Comparison of ENCODE assay signal across 1 cellular context in genomic region chr2:24110660-24111303, GRCh38.
TF ChIP-seq lines count a peak whose summit lies in the region.

No MANE protein-coding gene starts in this region.

TF ChIP-seq in GM23338, 12 proteins besides CTCF, POLR2A, EP300 and RAD21 (continued from another document):
- TF ChIP-seq, protein P1, sequence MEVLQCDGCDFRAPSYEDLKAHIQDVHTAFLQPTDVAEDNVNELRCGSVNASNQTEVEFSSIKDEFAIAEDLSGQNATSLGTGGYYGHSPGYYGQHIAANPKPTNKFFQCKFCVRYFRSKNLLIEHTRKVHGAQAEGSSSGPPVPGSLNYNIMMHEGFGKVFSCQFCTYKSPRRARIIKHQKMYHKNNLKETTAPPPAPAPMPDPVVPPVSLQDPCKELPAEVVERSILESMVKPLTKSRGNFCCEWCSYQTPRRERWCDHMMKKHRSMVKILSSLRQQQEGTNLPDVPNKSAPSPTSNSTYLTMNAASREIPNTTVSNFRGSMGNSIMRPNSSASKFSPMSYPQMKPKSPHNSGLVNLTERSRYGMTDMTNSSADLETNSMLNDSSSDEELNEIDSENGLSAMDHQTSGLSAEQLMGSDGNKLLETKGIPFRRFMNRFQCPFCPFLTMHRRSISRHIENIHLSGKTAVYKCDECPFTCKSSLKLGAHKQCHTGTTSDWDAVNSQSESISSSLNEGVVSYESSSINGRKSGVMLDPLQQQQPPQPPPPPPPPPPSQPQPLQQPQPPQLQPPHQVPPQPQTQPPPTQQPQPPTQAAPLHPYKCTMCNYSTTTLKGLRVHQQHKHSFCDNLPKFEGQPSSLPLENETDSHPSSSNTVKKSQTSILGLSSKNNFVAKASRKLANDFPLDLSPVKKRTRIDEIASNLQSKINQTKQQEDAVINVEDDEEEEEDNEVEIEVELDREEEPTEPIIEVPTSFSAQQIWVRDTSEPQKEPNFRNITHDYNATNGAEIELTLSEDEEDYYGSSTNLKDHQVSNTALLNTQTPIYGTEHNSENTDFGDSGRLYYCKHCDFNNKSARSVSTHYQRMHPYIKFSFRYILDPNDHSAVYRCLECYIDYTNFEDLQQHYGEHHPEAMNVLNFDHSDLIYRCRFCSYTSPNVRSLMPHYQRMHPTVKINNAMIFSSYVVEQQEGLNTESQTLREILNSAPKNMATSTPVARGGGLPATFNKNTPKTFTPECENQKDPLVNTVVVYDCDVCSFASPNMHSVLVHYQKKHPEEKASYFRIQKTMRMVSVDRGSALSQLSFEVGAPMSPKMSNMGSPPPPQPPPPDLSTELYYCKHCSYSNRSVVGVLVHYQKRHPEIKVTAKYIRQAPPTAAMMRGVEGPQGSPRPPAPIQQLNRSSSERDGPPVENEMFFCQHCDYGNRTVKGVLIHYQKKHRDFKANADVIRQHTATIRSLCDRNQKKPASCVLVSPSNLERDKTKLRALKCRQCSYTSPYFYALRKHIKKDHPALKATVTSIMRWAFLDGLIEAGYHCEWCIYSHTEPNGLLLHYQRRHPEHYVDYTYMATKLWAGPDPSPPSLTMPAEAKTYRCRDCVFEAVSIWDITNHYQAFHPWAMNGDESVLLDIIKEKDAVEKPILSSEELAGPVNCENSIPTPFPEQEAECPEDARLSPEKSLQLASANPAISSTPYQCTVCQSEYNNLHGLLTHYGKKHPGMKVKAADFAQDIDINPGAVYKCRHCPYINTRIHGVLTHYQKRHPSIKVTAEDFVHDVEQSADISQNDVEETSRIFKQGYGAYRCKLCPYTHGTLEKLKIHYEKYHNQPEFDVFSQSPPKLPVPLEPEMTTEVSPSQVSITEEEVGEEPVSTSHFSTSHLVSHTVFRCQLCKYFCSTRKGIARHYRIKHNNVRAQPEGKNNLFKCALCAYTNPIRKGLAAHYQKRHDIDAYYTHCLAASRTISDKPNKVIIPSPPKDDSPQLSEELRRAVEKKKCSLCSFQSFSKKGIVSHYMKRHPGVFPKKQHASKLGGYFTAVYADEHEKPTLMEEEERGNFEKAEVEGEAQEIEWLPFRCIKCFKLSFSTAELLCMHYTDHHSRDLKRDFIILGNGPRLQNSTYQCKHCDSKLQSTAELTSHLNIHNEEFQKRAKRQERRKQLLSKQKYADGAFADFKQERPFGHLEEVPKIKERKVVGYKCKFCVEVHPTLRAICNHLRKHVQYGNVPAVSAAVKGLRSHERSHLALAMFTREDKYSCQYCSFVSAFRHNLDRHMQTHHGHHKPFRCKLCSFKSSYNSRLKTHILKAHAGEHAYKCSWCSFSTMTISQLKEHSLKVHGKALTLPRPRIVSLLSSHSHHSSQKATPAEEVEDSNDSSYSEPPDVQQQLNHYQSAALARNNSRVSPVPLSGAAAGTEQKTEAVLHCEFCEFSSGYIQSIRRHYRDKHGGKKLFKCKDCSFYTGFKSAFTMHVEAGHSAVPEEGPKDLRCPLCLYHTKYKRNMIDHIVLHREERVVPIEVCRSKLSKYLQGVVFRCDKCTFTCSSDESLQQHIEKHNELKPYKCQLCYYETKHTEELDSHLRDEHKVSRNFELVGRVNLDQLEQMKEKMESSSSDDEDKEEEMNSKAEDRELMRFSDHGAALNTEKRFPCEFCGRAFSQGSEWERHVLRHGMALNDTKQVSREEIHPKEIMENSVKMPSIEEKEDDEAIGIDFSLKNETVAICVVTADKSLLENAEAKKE (CRISPR knock-in tag; IDR thresholded peaks at IDR 0.05), result no peak
- TF ChIP-seq JUNB (IDR thresholded peaks at IDR 0.05; ENCODE audit: unreplicated experiment) (no peak), EZH2 (IDR thresholded peaks at IDR 0.05; ENCODE audit: low read depth, unreplicated experiment) (no peak), POLR2AphosphoS5 (IDR thresholded peaks at IDR 0.05; ENCODE audit: low read depth) (no peak)
